Comparison of ENCODE assay signal across 10 cellular contexts in genomic region chr9:68329106-68329505, GRCh38. TPM values are rescaled to one million over a fixed set of nuclear protein-coding genes. Genes with fewer than 3 reads are reported as not detected.
"Had no signal": no experiment of that assay in that cellular context is flagged by ENCODE, and none has a peak within 500 bp of the region (broad histone marks: within the 10 kb centered on the region; RNA-seq: fewer than 3 reads in every experiment).

No MANE protein-coding gene starts in this region.

RNA-seq across cellular contexts. Expression of gene FOXD4L3, which starts 26.4 kb away (rescaled TPM):
- total RNA-seq: stomach, subcutaneous adipose tissue, temporal lobe, testis, tibial nerve, transverse colon, upper lobe of right lung, ureter, urinary bladder, uterus had no signal
- polyA plus RNA-seq: stomach, urinary bladder had no signal
